ENCODE assay signal across 8 cellular contexts in genomic region chr7:76303829-76304505, GRCh38. TPM values are rescaled to one million over a fixed set of nuclear protein-coding genes. Genes with fewer than 3 reads are reported as not detected.
A peak's percentile ranks its signal among the peaks of the same experiment; 100 is the strongest.
DNase-seq lines count a peak whose midpoint lies in the region; ATAC-seq, FAIRE-seq and TF ChIP-seq lines count a peak whose summit lies in the region.

No MANE protein-coding gene starts in this region.

- peak overlapping the region; percentile 93 for H3K18ac ChIP-seq in H1 (ENCODE audit: extremely low read depth, low read length)

- H3K79me1 ChIP-seq in H1 (ENCODE audit: low read depth, low read length): no peaks in the 10 kb centered on the region

- no peak overlapping the region for H3K56ac ChIP-seq in H1 (replicated peaks; ENCODE audit: insufficient read length, low read depth, low read length)

- no peak overlapping the region; the same call in 1 of the 2 replicates for H2BK5ac ChIP-seq in H1 (ENCODE audit: low read depth, low read length)

- H3K9me3 Mint-ChIP-seq in neural crest cell: no peaks in the 10 kb centered on the region

- no peaks in the 10 kb centered on the region for H3K36me3 Mint-ChIP-seq in neural crest cell (ENCODE audit: low read depth)

- H3K9me3 ChIP-seq in PC-9 (ENCODE audit: insufficient read depth, low read depth) (no peaks in the 10 kb centered on the region), H1 (ENCODE audit: insufficient read depth in 2 of 2, low read depth in 1 of 2, low read length in 1 of 2) (no peaks in the 10 kb centered on the region)

- no peak overlapping the region for H2BK120ac ChIP-seq in H1 (replicated peaks; ENCODE audit: low read depth, low read length)

- H2BK20ac ChIP-seq in H1 (ENCODE audit: low read length): no peak overlapping the region

- peaks cover 26% of the 10 kb centered on the region for H3K4me1 Mint-ChIP-seq in neural crest cell

- H2AK5ac ChIP-seq in H1 (ENCODE audit: low read depth, low read length): no peak overlapping the region

- H3K4me3 ChIP-seq in GM12865 (ENCODE audit: low read depth, low read length): peak overlapping the region; percentile 63
- H3K4me3 ChIP-seq in PC-9: peak overlapping the region; percentile 79
- H3K4me3 ChIP-seq in H1 (ENCODE audit: extremely low read depth in 1 of 4, insufficient read depth in 2 of 4, low read depth in 3 of 4, low read length in 4 of 4): peak overlapping the region; percentile 4 to 68 (median 24); a peak in 7 of 8 replicates

- peak overlapping the region; percentile 28 for H3K27ac ChIP-seq in PC-9
- no peak overlapping the region for H3K27ac ChIP-seq in H1 (ENCODE audit: low read depth, low read length)

- H4K5ac ChIP-seq in H1 (ENCODE audit: insufficient read length, low read depth, low read length): peak overlapping the region; percentile 18

- no peak for FAIRE-seq in H1 (lab: Jason Lieb, UNC)

- H3K79me2 ChIP-seq in PC-9 (ENCODE audit: low read depth) (peaks cover 21% of the 10 kb centered on the region), H1 (ENCODE audit: control insufficient read depth in 1 of 2, insufficient read depth in 2 of 2, low read length in 2 of 2) (no peaks in the 10 kb centered on the region)

- peaks cover 5% of the 10 kb centered on the region; the same call in 1 of the 2 replicates for H3K36me3 ChIP-seq in PC-9 (ENCODE audit: low read depth)
- no peaks in the 10 kb centered on the region for H3K36me3 ChIP-seq in H1 (ENCODE audit: control insufficient read depth in 2 of 4, insufficient read depth in 4 of 4, low read length in 3 of 4)

- TF ChIP-seq EP300 in H1 (IDR thresholded peaks at IDR 0.05; ENCODE audit: borderline replicate concordance in 1 of 2, low read depth in 2 of 2, low read length in 2 of 2): no peak

- peak overlapping the region; percentile 27 for H3K27ac Mint-ChIP-seq in neural crest cell (ENCODE audit: unreplicated experiment)

- no peaks in the 10 kb centered on the region for H3K9me2 ChIP-seq in PC-9 (ENCODE audit: insufficient read depth)

- DNase-seq in GM12865 (ENCODE audit: low read depth) (no peak), PC-9 (peak in 1 of 2 experiments; percentile 59), H1 (ENCODE audit: low read depth in 1 of 2, low spot score in 2 of 2) (no peak), neural crest cell (ENCODE audit: low read depth, low spot score) (no peak), GM19238 (ENCODE audit: insufficient read length, low spot score) (no peak), occipital lobe (lab: John Stamatoyannopoulos, UW) (no peak)
- DNase-seq in activated effector memory CD4-positive, alpha-beta T cell treated with anti-CD3 and anti-CD28 coated beads, Interleukin-2, amount 50 U/mL, for 16 hours: no peak

- peak overlapping the region; percentile 77 for H3K4me2 ChIP-seq in PC-9
- H3K4me2 ChIP-seq in H1 (ENCODE audit: insufficient read depth in 1 of 2, low read depth in 2 of 2, low read length in 2 of 2): peak overlapping the region; percentile 48 to 87

- no peak overlapping the region for H3K14ac ChIP-seq in H1 (ENCODE audit: insufficient read length)

- 47% methylated on average over 20 of the region's 25 CpGs; no CpG with 5 or more reads in 1 of the 2 experiments for WGBS in H1 (ENCODE audit: extremely low coverage in 1 of 2, insufficient coverage in 1 of 2, insufficient read length in 1 of 2, insufficient replicate concordance in 2 of 2, low coverage in 1 of 2, low lambda C conversion rate in 2 of 2, missing lambda C conversion rate in 1 of 2), 2 experiments

- BruUV-seq in PC-9 (replicated peaks; lab: Mats Ljungman, UMichigan): no TSS peak

- POLR2A ChIA-PET in PC-9 (lab: Charles Lee; ENCODE audit: unreplicated experiment) (no interaction called here), H1 (lab: Charles Lee; ENCODE audit: partially characterized antibody) (interaction anchor here (0.6 to 4.5 kb wide), 12 partner anchors 10 to 135 kb away, joined by 3 to 31 read pairs (median 5); no protein-coding TSS in a partner anchor)

- H4K91ac ChIP-seq in H1 (replicated peaks; ENCODE audit: insufficient read length, low read length): peak overlapping the region; percentile 97

- peaks cover 11% of the 10 kb centered on the region for H3K27me3 Mint-ChIP-seq in neural crest cell (ENCODE audit: low read depth)

- H3K23me2 ChIP-seq in H1 (ENCODE audit: low read depth, low read length): peaks cover 4% of the 10 kb centered on the region; the same call in 1 of the 2 replicates

- peaks cover 53% of the 10 kb centered on the region for H3F3A ChIP-seq in PC-9 (ENCODE audit: insufficient read depth, low read depth)

- TF ChIP-seq POLR2A in H1 (IDR thresholded peaks at IDR 0.05; ENCODE audit: control extremely low read depth in 1 of 2, low read depth in 2 of 2, low read length in 2 of 2): no peak

- no peak overlapping the region for H2BK12ac ChIP-seq in H1 (ENCODE audit: low read depth, low read length)

- H4K20me1 ChIP-seq in PC-9 (ENCODE audit: insufficient read depth) (no peaks in the 10 kb centered on the region), H1 (replicated peaks in 1 of 2; ENCODE audit: control insufficient read depth in 1 of 2, insufficient read depth in 2 of 2, low read length in 2 of 2) (no peaks in the 10 kb centered on the region)

- CTCF ChIA-PET in PC-9 (lab: Charles Lee): no interaction called here
- CTCF ChIA-PET in H1 (lab: Charles Lee; ENCODE audit: partially characterized antibody): interaction anchor here (1.0 to 20.9 kb wide), 7 partner anchors 10 to 127 kb away, joined by 3 to 426 read pairs (median 5); no protein-coding TSS in a partner anchor

- H3K27me3 ChIP-seq in PC-9 (ENCODE audit: insufficient read depth, low read depth): no peaks in the 10 kb centered on the region
- peaks cover 0 to 6% (median 4%) of the 10 kb centered on the region in 4 experiments; a peak in 3 of 7 replicates for H3K27me3 ChIP-seq in H1 (replicated peaks in 1 of 4; ENCODE audit: control insufficient read depth in 3 of 4, extremely low read depth in 1 of 4, insufficient read depth in 3 of 4, low read length in 3 of 4)

- intact Hi-C loops in PC-9 (cut with micrococcal nuclease; ENCODE audit: unreplicated experiment): no loop called here

- ATAC-seq in HG03045 (IDR thresholded peaks at IDR 0.05; ENCODE audit: unreplicated experiment): no peak

- H2AFZ ChIP-seq in PC-9 (peak overlapping the region; percentile 80), H1 (ENCODE audit: low read length) (no peak overlapping the region)

- H3K9ac ChIP-seq in H1 (replicated peaks in 1 of 4; ENCODE audit: extremely low read depth in 1 of 4, low read depth in 3 of 4, low read length in 3 of 4): no peak overlapping the region; a peak in 1 of 7 replicates

- H3K4ac ChIP-seq in H1 (replicated peaks; ENCODE audit: insufficient read length, low read depth, low read length): peak overlapping the region; percentile 78

- H3K4me1 ChIP-seq in PC-9 (replicated peaks; ENCODE audit: insufficient read depth) (peaks cover 40% of the 10 kb centered on the region), H1 (replicated peaks in 1 of 4; ENCODE audit: control insufficient read depth in 3 of 4, insufficient read depth in 4 of 4, low read length in 3 of 4) (peaks cover 0 to 8% (median 3%) of the 10 kb centered on the region in 4 experiments; a peak in 2 of 7 replicates)

- no peak overlapping the region for H4K8ac ChIP-seq in H1 (ENCODE audit: extremely low read depth, insufficient read depth, low read length)

- no peak overlapping the region for H3K23ac ChIP-seq in H1 (ENCODE audit: insufficient read length)

- TF ChIP-seq CTCF in GM12865 (IDR thresholded peaks at IDR 0.05; ENCODE audit: insufficient read depth, low read depth, low read length, missing control alignments) (no peak), PC-9 (conservative IDR thresholded peaks at IDR 0.05) (no peak), H1 (IDR thresholded peaks at IDR 0.05; ENCODE audit: control extremely low read depth in 1 of 3, insufficient read depth in 1 of 3, low read depth in 1 of 3, low read length in 3 of 3) (no peak), neural crest cell (conservative IDR thresholded peaks at IDR 0.05) (no peak)

- H3K4me3 Mint-ChIP-seq in neural crest cell: peak overlapping the region; percentile 91

- peak overlapping the region; percentile 12; the same call in 1 of the 2 replicates for H2BK15ac ChIP-seq in H1 (ENCODE audit: low read length)

- TF ChIP-seq RAD21 in H1 (IDR thresholded peaks at IDR 0.05 in 1 of 2, conservative IDR thresholded peaks at IDR 0.05 in 1 of 2; ENCODE audit: low read depth in 2 of 2, low read length in 2 of 2): no peak

TF ChIP-seq in H1, 55 proteins besides CTCF, POLR2A, EP300 and RAD21 (continues in another document):
- no peak for TF ChIP-seq SP1 (IDR thresholded peaks at IDR 0.05; ENCODE audit: low read depth, low read length)
- no peak for TF ChIP-seq HDAC2 (IDR thresholded peaks at IDR 0.05; ENCODE audit: borderline replicate concordance in 1 of 2, low read depth in 2 of 2, low read length in 2 of 2)
- TF ChIP-seq JUN (IDR thresholded peaks at IDR 0.05; ENCODE audit: low read depth, low read length): no peak
- no peak for TF ChIP-seq SIX5 (IDR thresholded peaks at IDR 0.05; ENCODE audit: low read depth, low read length)
- no peak for TF ChIP-seq POLR2AphosphoS5 (IDR thresholded peaks at IDR 0.05; ENCODE audit: low read depth, low read length)
- no peak for TF ChIP-seq TAF7 (optimal IDR thresholded peaks at IDR 0.05; ENCODE audit: borderline replicate concordance, low read depth, low read length)

RNA-seq across cellular contexts. Expression of gene HSPB1, which starts 1.5 kb away (rescaled TPM):
- total RNA-seq in PC-9 (2021) (376 and 414 TPM in 2 replicates), neural crest cell (57.1 and 67.2 TPM in 2 replicates), occipital lobe (2.7 TPM)
- total RNA-seq in H1 (2021; fragmentation: NEBNext Ultra II Directional; extraction: Animal tissue kit (Norgen Biotek cat#: 25700)): 165 and 194 TPM in 2 replicates
- 254 and 440 TPM in 2 replicates for polyA plus RNA-seq in H1 (2011; rRNA removed)
- polyA plus RNA-seq in H1 (2011; cell fraction: cytosol; rRNA removed): 140 TPM
- polyA plus RNA-seq in H1 (2011; cell fraction: nucleus; rRNA removed): 158 TPM
- polyA plus RNA-seq in H1 (2012, experiment 1 of 2): 103 to 239 TPM (median 205 TPM) in 4 replicates
- polyA plus RNA-seq in H1 (2012, experiment 2 of 2): 130 TPM
- polyA plus RNA-seq in H1 (2013, experiment 1 of 2): 200 TPM
- polyA plus RNA-seq in H1 (2013, experiment 2 of 2): 202 TPM
- polyA minus RNA-seq in H1 (2011; rRNA and poly(A)+ RNA removed): 12.2 and 16.7 TPM in 2 replicates
- 52.6 TPM for polyA minus RNA-seq in H1 (2011; cell fraction: cytosol; rRNA and poly(A)+ RNA removed)
- polyA minus RNA-seq in H1 (2011; cell fraction: nucleus; rRNA and poly(A)+ RNA removed): 46.7 TPM

RNA-seq across cellular contexts. Expression of gene YWHAG, which starts 54.8 kb away (rescaled TPM):
- total RNA-seq in PC-9 (2021) (206 and 250 TPM in 2 replicates), neural crest cell (200 and 209 TPM in 2 replicates), occipital lobe (387 TPM)
- total RNA-seq in H1 (2021; fragmentation: NEBNext Ultra II Directional; extraction: Animal tissue kit (Norgen Biotek cat#: 25700)): 241 and 244 TPM in 2 replicates
- 57.2 and 62.9 TPM in 2 replicates for polyA plus RNA-seq in H1 (2011; rRNA removed)
- polyA plus RNA-seq in H1 (2011; cell fraction: cytosol; rRNA removed): 78.4 TPM
- polyA plus RNA-seq in H1 (2011; cell fraction: nucleus; rRNA removed): 44.9 TPM
- polyA plus RNA-seq in H1 (2012, experiment 1 of 2): 133 to 194 TPM (median 144 TPM) in 4 replicates
- polyA plus RNA-seq in H1 (2012, experiment 2 of 2): 49.5 TPM
- 120 TPM for polyA plus RNA-seq in H1 (2013, experiment 1 of 2)
- 119 TPM for polyA plus RNA-seq in H1 (2013, experiment 2 of 2)
- 96.5 and 98.8 TPM in 2 replicates for polyA minus RNA-seq in H1 (2011; rRNA and poly(A)+ RNA removed)
- 105 TPM for polyA minus RNA-seq in H1 (2011; cell fraction: cytosol; rRNA and poly(A)+ RNA removed)
- polyA minus RNA-seq in H1 (2011; cell fraction: nucleus; rRNA and poly(A)+ RNA removed): 54.5 TPM

Comparison
In these comparisons a context has a peak if more than half of its experiments do, and no peak if none do; other contexts are left out.
1. H3K4me3 ChIP-seq: peak in every context shown above with its lines; median percentile 79 in PC-9; 63 in GM12865; 24 in H1.
2. RNA of gene HSPB1, which starts 1.5 kb away (total RNA-seq): 376 to 414 TPM in PC-9, 165 to 194 TPM in H1 and 57.1 to 67.2 TPM in neural crest cell; 2.7 TPM in occipital lobe (single experiment); every median in the first group is over 10 times any median in the second.